ENCODE assay signal across 31 cellular contexts in the genomic region with DNA sequence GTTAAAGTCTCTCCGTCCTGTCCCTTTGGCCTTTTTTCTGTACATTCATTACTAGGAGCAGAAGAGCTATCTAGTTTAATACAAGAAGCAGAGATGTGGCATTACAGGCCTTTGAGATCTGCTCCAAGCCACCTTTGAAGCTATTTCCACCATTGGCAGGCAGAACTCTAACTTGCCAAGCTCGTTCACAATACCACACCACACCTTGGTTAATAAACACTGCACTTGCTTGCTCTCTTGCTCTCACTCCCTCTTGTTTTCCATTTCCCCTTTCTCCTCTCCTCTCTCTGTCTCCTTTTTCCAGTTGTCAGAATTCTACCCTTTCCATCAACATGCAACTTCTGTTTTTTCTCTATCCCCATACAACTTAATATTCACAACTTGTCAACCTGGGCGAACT. TPM values are rescaled to one million over a fixed set of nuclear protein-coding genes. Genes with fewer than 3 reads are reported as not detected.
"Had no signal": no experiment of that assay in that cellular context is flagged by ENCODE, and none has a peak within 500 bp of the region (broad histone marks: within the 10 kb centered on the region; RNA-seq: fewer than 3 reads in every experiment).

No MANE protein-coding gene starts in this region.

- H3K4me1 ChIP-seq: ascending aorta had no signal

- H3K9me3 ChIP-seq: ascending aorta, MG63, SJCRH30 had no signal

- ATAC-seq: activated CD8-positive, alpha-beta T cell treated with anti-CD3 and anti-CD28 coated beads for 36 hours; activated T-cell treated with anti-CD3 and anti-CD28 coated beads, Interleukin-2, amount 50 U/mL, for 72 hours; activated T-helper 17 cell treated with anti-CD3 and anti-CD28 coated beads, Interleukin-2, amount 50 U/mL, for 72 hours; Panc1 had no signal

- DNase-seq: activated CD4-positive, alpha-beta T cell treated with anti-CD3 and anti-CD28 coated beads, Interleukin-2, amount 10 ng/mL, durations not matched to agents 24 days and 14 days; activated CD4-positive, alpha-beta T cell treated with anti-CD3 and anti-CD28 coated beads, Interleukin-2, amount 50 U/mL, for 4 hours; activated CD8-positive, alpha-beta T cell treated with anti-CD3 and anti-CD28 coated beads for 36 hours; activated gamma-delta T cell; activated naive CD4-positive, alpha-beta T cell treated with Interleukin-2 at 50 U/mL for 16 hours; activated naive CD8-positive, alpha-beta T cell treated with anti-CD3 and anti-CD28 coated beads, Interleukin-2, amount 10 ng/mL, durations not matched to agents 7 days and 5 days; activated T-cell treated with anti-CD3 and anti-CD28 coated beads, Interleukin-2, amount 50 U/mL, for 1 hour; activated T-cell treated with anti-CD3 and anti-CD28 coated beads, Interleukin-2, amount 50 U/mL, for 72 hours; amygdala; Karpas-422; MG63; NCI-H1048; NCI-H1105 treated with DMSO at 0.1 percent for 48 hours; NCI-H1436; NCI-H1694; NCI-H1930; NCI-H2081 treated with DMSO at 0.1 percent for 48 hours; NCI-H345; NCI-H524 treated with DMSO at 0.1 percent for 48 hours; SHP77; SJCRH30; T1000 had no signal

- H3K27me3 ChIP-seq: ascending aorta, MG63, SJCRH30 had no signal

- H3K4me3 ChIP-seq: ascending aorta, MG63, SJCRH30, SK-N-MC had no signal

- H3K27ac ChIP-seq: ascending aorta, SJCRH30, SK-N-MC had no signal

- H3K36me3 ChIP-seq: ascending aorta, MG63, SJCRH30 had no signal

RNA-seq across cellular contexts. Expression of a gene that starts 7.0 kb away (rescaled TPM):
- total RNA-seq: activated CD4-positive, alpha-beta T cell treated with anti-CD3 and anti-CD28 coated beads, Interleukin-2, amount 10 ng/mL, durations not matched to agents 24 days and 14 days; activated CD8-positive, alpha-beta memory T cell treated with anti-CD3 and anti-CD28 coated beads for 36 hours; activated CD8-positive, alpha-beta T cell treated with anti-CD3 and anti-CD28 coated beads for 36 hours; activated naive CD8-positive, alpha-beta T cell treated with anti-CD3 and anti-CD28 coated beads, Interleukin-2, amount 10 ng/mL, durations not matched to agents 7 days and 5 days; activated T-cell treated with anti-CD3 and anti-CD28 coated beads, Interleukin-2, amount 50 U/mL, for 72 hours; activated T-helper 17 cell treated with anti-CD3 and anti-CD28 coated beads, Interleukin-2, amount 50 U/mL, for 72 hours; NCI-H460; RPMI7951; SJCRH30; T-helper 1 cell treated with Interleukin-12 subunit alpha and Interleukin-12 subunit beta and Interleukin-4 antibody, amounts not matched to agents 30 ng/mL and 1 ng/mL, for 36 hours; T-helper 2 cell treated with Interferon-gamma antibody and Interleukin-4, amounts not matched to agents 100 ng/mL and 5 ng/mL, for 36 hours had no signal

RNA-seq across cellular contexts. Expression of a gene that starts 15.4 kb away (rescaled TPM):
- total RNA-seq: NCI-H460, SJCRH30 had no signal
